ENCODE assay signal across 5 cellular contexts in genomic region chr16:7577588-7577987, GRCh38.
"Had no signal": no experiment of that assay in that cellular context is flagged by ENCODE, and none has a peak within 500 bp of the region (broad histone marks: within the 10 kb centered on the region; RNA-seq: fewer than 3 reads in every experiment).

No MANE protein-coding gene starts in this region.

- H3K27ac Mint-ChIP-seq: GM23338, H9 had no signal

- H3K4me3 ChIP-seq: GM23338, K562 had no signal

- H3K4me3 Mint-ChIP-seq: GM23338, H9 had no signal

- H3K9me3 Mint-ChIP-seq: GM23338, H9 had no signal

- DNase-seq: H9, HCEC 1CT, IMR-90 had no signal

- H3K4me1 Mint-ChIP-seq: H9 had no signal

- ATAC-seq: GM23338, K562 had no signal
